ENCODE assay signal across 10 cellular contexts in the genomic region with DNA sequence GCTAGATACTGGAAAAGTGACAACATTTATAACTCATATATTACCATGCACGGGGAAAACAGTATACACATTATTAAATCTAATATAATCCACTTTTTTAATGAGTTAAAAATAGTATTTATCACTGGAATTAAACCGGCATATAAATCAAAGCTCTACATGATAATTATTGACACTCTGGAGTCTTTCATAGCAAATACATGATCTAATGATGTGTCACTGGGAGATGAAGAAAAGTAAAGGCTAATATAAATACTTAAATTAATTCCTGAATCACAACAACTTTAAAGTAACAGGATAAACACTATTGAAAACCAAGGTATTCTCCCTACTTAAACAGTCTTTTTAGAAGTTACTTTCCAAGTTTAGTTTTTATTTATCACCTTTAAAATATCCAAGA. TPM values are rescaled to one million over a fixed set of nuclear protein-coding genes. Genes with fewer than 3 reads are reported as not detected.
DNase-seq lines count a peak whose midpoint lies in the region; ATAC-seq, FAIRE-seq and TF ChIP-seq lines count a peak whose summit lies in the region.
"Had no signal": no experiment of that assay in that cellular context is flagged by ENCODE, and none has a peak within 500 bp of the region (broad histone marks: within the 10 kb centered on the region; RNA-seq: fewer than 3 reads in every experiment).

No MANE protein-coding gene starts in this region.

- H3K9ac ChIP-seq in smooth muscle cell (ENCODE audit: low read depth): peak overlapping the region; percentile 23

- peak overlapping the region; percentile 93 for H3K4me3 Mint-ChIP-seq in activated CD4-positive, alpha-beta T cell treated with anti-CD3 and anti-CD28 coated beads, Interleukin-2, amount 10 ng/mL, durations not matched to agents 7 days and 5 days

- no peak for ATAC-seq in gastroesophageal sphincter
- no peak for ATAC-seq in GM18870 (IDR thresholded peaks at IDR 0.05; ENCODE audit: unreplicated experiment)

- 29 to 42% methylated on average over 2 of the region's 2 CpGs for WGBS in gastroesophageal sphincter (ENCODE audit: low coverage in 1 of 2), 2 donors
- WGBS in smooth muscle cell (ENCODE audit: low lambda C conversion rate): 81% methylated on average over 2 of the region's 2 CpGs

- H4K20me1 ChIP-seq in smooth muscle cell (ENCODE audit: low read depth): peaks cover 50% of the 10 kb centered on the region

- peak overlapping the region; percentile 92 for H3K4me2 ChIP-seq in smooth muscle cell

- DNase-seq in activated CD4-positive, alpha-beta T cell treated with anti-CD3 and anti-CD28 coated beads, Interleukin-2, amount 10 ng/mL, durations not matched to agents 7 days and 5 days: no peak
- no peak for DNase-seq in activated CD4-positive, alpha-beta T cell treated with anti-CD3 and anti-CD28 coated beads for 48 hours
- DNase-seq in WERI-Rb-1 (no peak), smooth muscle cell (lab: John Stamatoyannopoulos, UW; ENCODE audit: unreplicated experiment) (no peak), HTR-8/SVneo (ENCODE audit: insufficient read length, low spot score) (no peak), NCI-H128 (lab: John Stamatoyannopoulos, UW; ENCODE audit: unreplicated experiment) (no peak)
- DNase-seq: amniotic stem cell had no signal

- no peak for TF ChIP-seq POLR2A in gastroesophageal sphincter (IDR thresholded peaks at IDR 0.05)

- H3K36me3 ChIP-seq in WERI-Rb-1: peaks cover 4% of the 10 kb centered on the region
- H3K36me3 ChIP-seq in gastroesophageal sphincter: no peaks in the 10 kb centered on the region
- H3K36me3 ChIP-seq in smooth muscle cell (ENCODE audit: low read depth): no peaks in the 10 kb centered on the region

- H3K27ac ChIP-seq in WERI-Rb-1 (no peak overlapping the region), gastroesophageal sphincter (no peak overlapping the region), smooth muscle cell (ENCODE audit: low read depth) (no peak overlapping the region)
- H3K27ac ChIP-seq: C4-2B had no signal

- H3K4me1 ChIP-seq in gastroesophageal sphincter (peaks cover 3 to 72% (median 8%) of the 10 kb centered on the region in 3 donors), smooth muscle cell (ENCODE audit: low read depth) (peaks cover 31% of the 10 kb centered on the region)

- peaks cover 61% of the 10 kb centered on the region for H3K79me2 ChIP-seq in smooth muscle cell (ENCODE audit: low read depth)

- no peaks in the 10 kb centered on the region for H3K27me3 Mint-ChIP-seq in activated CD4-positive, alpha-beta T cell treated with anti-CD3 and anti-CD28 coated beads, Interleukin-2, amount 10 ng/mL, durations not matched to agents 7 days and 5 days

- TF ChIP-seq CTCF in WERI-Rb-1 (IDR thresholded peaks at IDR 0.05; ENCODE audit: low read depth, low read length) (no peak), gastroesophageal sphincter (IDR thresholded peaks at IDR 0.05) (no peak), smooth muscle cell (IDR thresholded peaks at IDR 0.05; ENCODE audit: borderline replicate concordance, insufficient read depth, poor library complexity, severe bottlenecking) (no peak)

- H3F3A ChIP-seq in smooth muscle cell (ENCODE audit: low read depth): no peaks in the 10 kb centered on the region

- H3K4me3 ChIP-seq in WERI-Rb-1 (ENCODE audit: low read depth, low read length) (peak overlapping the region; percentile 7; the same call in 1 of the 2 replicates), gastroesophageal sphincter (peak overlapping the region; percentile 23 to 27), smooth muscle cell (peak overlapping the region; percentile 68)

- H3K36me3 Mint-ChIP-seq in activated CD4-positive, alpha-beta T cell treated with anti-CD3 and anti-CD28 coated beads, Interleukin-2, amount 10 ng/mL, durations not matched to agents 7 days and 5 days (ENCODE audit: low read depth): peaks cover 15% of the 10 kb centered on the region

- H3K4me1 Mint-ChIP-seq in activated CD4-positive, alpha-beta T cell treated with anti-CD3 and anti-CD28 coated beads, Interleukin-2, amount 10 ng/mL, durations not matched to agents 7 days and 5 days: peaks cover 62% of the 10 kb centered on the region

- no peak for TF ChIP-seq EP300 in gastroesophageal sphincter (IDR thresholded peaks at IDR 0.05)

- no peaks in the 10 kb centered on the region for H3K9me3 ChIP-seq in WERI-Rb-1 (ENCODE audit: severe bottlenecking)
- no peaks in the 10 kb centered on the region for H3K9me3 ChIP-seq in gastroesophageal sphincter
- H3K9me3 ChIP-seq in smooth muscle cell (replicated peaks; ENCODE audit: low read depth): no peaks in the 10 kb centered on the region

- POLR2A ChIA-PET in activated CD4-positive, alpha-beta T cell treated with anti-CD3 and anti-CD28 coated beads, Interleukin-2, amount 10 ng/mL, durations not matched to agents 7 days and 5 days (lab: Charles Lee): no interaction called here

- H3K27ac Mint-ChIP-seq in activated CD4-positive, alpha-beta T cell treated with anti-CD3 and anti-CD28 coated beads, Interleukin-2, amount 10 ng/mL, durations not matched to agents 7 days and 5 days: no peak overlapping the region

- CTCF ChIA-PET in activated CD4-positive, alpha-beta T cell treated with anti-CD3 and anti-CD28 coated beads, Interleukin-2, amount 10 ng/mL, durations not matched to agents 7 days and 5 days (lab: Charles Lee): no interaction called here

- no peak for FAIRE-seq in HTR-8/SVneo (lab: Jason Lieb, UNC)

- H2AFZ ChIP-seq in smooth muscle cell (ENCODE audit: low read depth): no peak overlapping the region

- H3K27me3 ChIP-seq in WERI-Rb-1 (ENCODE audit: insufficient read depth, low read depth, severe bottlenecking) (no peaks in the 10 kb centered on the region), gastroesophageal sphincter (no peaks in the 10 kb centered on the region), smooth muscle cell (ENCODE audit: low read depth) (no peaks in the 10 kb centered on the region)

- no peaks in the 10 kb centered on the region for H3K9me3 Mint-ChIP-seq in activated CD4-positive, alpha-beta T cell treated with anti-CD3 and anti-CD28 coated beads, Interleukin-2, amount 10 ng/mL, durations not matched to agents 7 days and 5 days

RNA-seq across cellular contexts. Expression of a gene that starts 2.2 kb away (rescaled TPM):
- 1 to 10 TPM; 6.2 to 7.0 TPM for total RNA-seq in activated CD4-positive, alpha-beta T cell treated with anti-CD3 and anti-CD28 coated beads, Interleukin-2, amount 10 ng/mL, durations not matched to agents 7 days and 5 days
- total RNA-seq in gastroesophageal sphincter (10 to 100 TPM; 11.2 to 17.9 (median 12.9) TPM), smooth muscle cell (18.5 and 24.2 TPM in 2 replicates)
- polyA plus RNA-seq in smooth muscle cell: 2.5 and 3.7 TPM in 2 replicates

RNA-seq across cellular contexts. Expression of a gene that starts 52.4 kb away (rescaled TPM):
- total RNA-seq in activated CD4-positive, alpha-beta T cell treated with anti-CD3 and anti-CD28 coated beads, Interleukin-2, amount 10 ng/mL, durations not matched to agents 7 days and 5 days: 100 to 1,000 TPM in 1 of 2 experiments, 10 to 100 TPM in 1; 92.8 to 104 TPM
- total RNA-seq in gastroesophageal sphincter: under 1 TPM; 0.27 to 0.96 (median 0.29) TPM
- total RNA-seq in smooth muscle cell: 8.8 and 13.0 TPM in 2 replicates
- polyA plus RNA-seq in smooth muscle cell: 1.7 and 3.2 TPM in 2 replicates

Comparison
In these comparisons a context has a peak if more than half of its experiments do, and no peak if none do; other contexts are left out.
1. H3K4me3 ChIP-seq: peak in every context shown above with its lines; median percentile 68 in smooth muscle cell; 25 in gastroesophageal sphincter; 7 in WERI-Rb-1.